Comparison of ENCODE assay signal across 8 cellular contexts in genomic region chr16:21540770-21541433, GRCh38. TPM values are rescaled to one million over a fixed set of nuclear protein-coding genes. Genes with fewer than 3 reads are reported as not detected.
DNase-seq lines count a peak whose midpoint lies in the region; ATAC-seq and TF ChIP-seq lines count a peak whose summit lies in the region.
"Not testable (repeated sequence)": the region's sequence is repeated elsewhere in the genome, so short reads cannot be mapped to it uniquely, and the experiment has no call there.

No MANE protein-coding gene starts in this region.

- DNase-seq in GM12864 (ENCODE audit: low read depth) (peak; percentile 58), KG1 (lab: John Stamatoyannopoulos, UW) (peak; percentile 54)
- DNase-seq in activated CD4-positive, alpha-beta memory T cell treated with anti-CD3 and anti-CD28 coated beads for 36 hours: peak; percentile 91
- peak; percentile 30 for DNase-seq in activated naive CD8-positive, alpha-beta T cell treated with anti-CD3 and anti-CD28 coated beads, Interleukin-2, amount 50 U/mL, for 16 hours (ENCODE audit: low read depth, low spot score)
- peak in 1 of 9 donors; percentile 76 for DNase-seq in naive thymus-derived CD4-positive, alpha-beta T cell
- DNase-seq in stimulated activated CD8-positive, alpha-beta memory T cell treated with anti-CD3 and anti-CD28 coated beads, Interleukin-4, amount 100 ng/mL, for 24 hours (ENCODE audit: low read depth): peak; percentile 73

- H3K4me3 Mint-ChIP-seq in activated CD4-positive, alpha-beta memory T cell treated with anti-CD3 and anti-CD28 coated beads for 36 hours: peak overlapping the region; percentile 11
- H3K4me3 Mint-ChIP-seq in naive thymus-derived CD4-positive, alpha-beta T cell: peak overlapping the region in 7 of 10 donors; percentile 6 to 86 (median 34)

- H3K4me1 ChIP-seq in naive thymus-derived CD4-positive, alpha-beta T cell (ENCODE audit: control insufficient read depth in 2 of 2, insufficient read depth in 2 of 2, low read length in 2 of 2): not testable (repeated sequence)

- POLR2A ChIA-PET in activated CD4-positive, alpha-beta memory T cell treated with anti-CD3 and anti-CD28 coated beads for 36 hours (lab: Charles Lee); naive thymus-derived CD4-positive, alpha-beta T cell (lab: Charles Lee): not testable (repeated sequence)

- H3K36me3 Mint-ChIP-seq in activated CD4-positive, alpha-beta memory T cell treated with anti-CD3 and anti-CD28 coated beads for 36 hours; naive thymus-derived CD4-positive, alpha-beta T cell: not testable (repeated sequence)

- H3K4me3 ChIP-seq in GM12864 (ENCODE audit: low read depth, low read length); naive thymus-derived CD4-positive, alpha-beta T cell (ENCODE audit: low read length): not testable (repeated sequence)

- intact Hi-C loops in activated CD4-positive, alpha-beta memory T cell treated with anti-CD3 and anti-CD28 coated beads for 36 hours (cut with micrococcal nuclease); naive thymus-derived CD4-positive, alpha-beta T cell (cut with micrococcal nuclease): not testable (repeated sequence)

- not testable (repeated sequence) for H3K36me3 ChIP-seq in naive thymus-derived CD4-positive, alpha-beta T cell (ENCODE audit: control insufficient read depth in 2 of 3, insufficient read depth in 3 of 3, low read length in 3 of 3)

- not testable (repeated sequence) for H3K9me3 Mint-ChIP-seq in activated CD4-positive, alpha-beta memory T cell treated with anti-CD3 and anti-CD28 coated beads for 36 hours; naive thymus-derived CD4-positive, alpha-beta T cell

- peaks cover 24% of the 10 kb centered on the region for H3K4me1 Mint-ChIP-seq in activated CD4-positive, alpha-beta memory T cell treated with anti-CD3 and anti-CD28 coated beads for 36 hours (ENCODE audit: low read depth)
- peaks cover 8 to 34% (median 10%) of the 10 kb centered on the region in 7 donors for H3K4me1 Mint-ChIP-seq in naive thymus-derived CD4-positive, alpha-beta T cell

- not testable (repeated sequence) for TF ChIP-seq CTCF in GM12864 (IDR thresholded peaks at IDR 0.05; ENCODE audit: low read depth, low read length, missing control alignments)

- H3K27ac ChIP-seq in naive thymus-derived CD4-positive, alpha-beta T cell (ENCODE audit: low read depth, low read length): not testable (repeated sequence)

- ATAC-seq in GM19467 (IDR thresholded peaks at IDR 0.05; ENCODE audit: unreplicated experiment) (peak; percentile 48), HG02938 (IDR thresholded peaks at IDR 0.05; ENCODE audit: unreplicated experiment) (peak; percentile 72)
- ATAC-seq in naive thymus-derived CD4-positive, alpha-beta T cell: peak; percentile 87

- H3K9me3 ChIP-seq in naive thymus-derived CD4-positive, alpha-beta T cell (ENCODE audit: control insufficient read depth in 2 of 3, low read length in 3 of 3): not testable (repeated sequence)

- H3K27ac Mint-ChIP-seq in activated CD4-positive, alpha-beta memory T cell treated with anti-CD3 and anti-CD28 coated beads for 36 hours: peak overlapping the region; percentile 78
- peak overlapping the region in 6 of 9 donors; percentile 17 to 86 (median 44) for H3K27ac Mint-ChIP-seq in naive thymus-derived CD4-positive, alpha-beta T cell

- H3K27me3 Mint-ChIP-seq in activated CD4-positive, alpha-beta memory T cell treated with anti-CD3 and anti-CD28 coated beads for 36 hours; naive thymus-derived CD4-positive, alpha-beta T cell: not testable (repeated sequence)

- H3K27me3 ChIP-seq in naive thymus-derived CD4-positive, alpha-beta T cell (ENCODE audit: control insufficient read depth in 2 of 2, insufficient read depth in 2 of 2, low read length in 2 of 2): not testable (repeated sequence)

- CTCF ChIA-PET in activated CD4-positive, alpha-beta memory T cell treated with anti-CD3 and anti-CD28 coated beads for 36 hours (lab: Charles Lee); naive thymus-derived CD4-positive, alpha-beta T cell (lab: Charles Lee): not testable (repeated sequence)

RNA-seq across cellular contexts. Expression of gene METTL9, which starts 58.5 kb away (rescaled TPM):
- total RNA-seq in activated CD4-positive, alpha-beta memory T cell treated with anti-CD3 and anti-CD28 coated beads for 36 hours: 100 to 1,000 TPM; 100 to 104 TPM
- 100 to 1,000 TPM in 1 of 5 experiments, 10 to 100 TPM in 4; 68.4 to 128 (median 80.1) TPM for total RNA-seq in naive thymus-derived CD4-positive, alpha-beta T cell
- 100 to 1,000 TPM; 116 to 118 TPM for polyA plus RNA-seq in naive thymus-derived CD4-positive, alpha-beta T cell
